ENCODE assay signal across 12 cellular contexts in the genomic region with DNA sequence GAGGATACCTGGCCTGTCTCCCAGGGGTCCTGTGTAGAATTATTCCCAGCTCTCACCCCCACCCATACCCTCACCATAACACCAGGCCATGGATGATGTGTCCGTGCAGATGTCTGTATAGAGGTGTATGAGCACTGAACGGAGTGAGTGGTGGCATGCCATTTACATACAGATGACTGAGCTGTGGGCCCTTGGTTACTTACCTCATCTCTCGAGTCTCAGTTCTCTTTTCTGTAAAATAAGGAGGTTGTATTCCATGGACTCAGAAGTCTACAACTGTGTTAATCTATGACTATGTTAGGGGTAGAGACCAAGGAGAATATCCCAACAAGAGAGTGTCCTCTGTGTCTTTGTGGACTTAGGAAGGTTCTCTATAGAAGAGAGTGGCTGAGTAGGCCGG.
DNase-seq lines count a peak whose midpoint lies in the region; ATAC-seq and TF ChIP-seq lines count a peak whose summit lies in the region.
"Had no signal": no experiment of that assay in that cellular context is flagged by ENCODE, and none has a peak within 500 bp of the region (broad histone marks: within the 10 kb centered on the region; RNA-seq: fewer than 3 reads in every experiment).

No MANE protein-coding gene starts in this region.

- H3K4me3 Mint-ChIP-seq in activated T-cell treated with anti-CD3 and anti-CD28 coated beads, Interleukin-2, amount 50 U/mL, for 72 hours, result no peak overlapping the region
- no peak overlapping the region for H3K4me3 Mint-ChIP-seq in mesothelial cell of epicardium
- H3K4me3 Mint-ChIP-seq: WTC11 had no signal

- H3K9me3 Mint-ChIP-seq in activated T-cell treated with anti-CD3 and anti-CD28 coated beads, Interleukin-2, amount 50 U/mL, for 72 hours, result peaks cover 0 to 2% of the 10 kb centered on the region in 2 donors
- H3K9me3 Mint-ChIP-seq in mesothelial cell of epicardium, result no peaks in the 10 kb centered on the region
- H3K9me3 Mint-ChIP-seq: WTC11 had no signal

- H3K27ac Mint-ChIP-seq in activated T-cell treated with anti-CD3 and anti-CD28 coated beads, Interleukin-2, amount 50 U/mL, for 72 hours, result no peak overlapping the region
- H3K27ac Mint-ChIP-seq in mesothelial cell of epicardium, result no peak overlapping the region
- H3K27ac Mint-ChIP-seq: WTC11 had no signal

- peaks cover 0 to 6% of the 10 kb centered on the region in 2 donors for H3K36me3 Mint-ChIP-seq in activated T-cell treated with anti-CD3 and anti-CD28 coated beads, Interleukin-2, amount 50 U/mL, for 72 hours (ENCODE audit: insufficient read depth in 2 of 2)
- H3K36me3 Mint-ChIP-seq in mesothelial cell of epicardium, result no peaks in the 10 kb centered on the region

- TF ChIP-seq CTCF in mesothelial cell of epicardium (IDR thresholded peaks at IDR 0.05; ENCODE audit: unreplicated experiment), result no peak

- H3K27me3 Mint-ChIP-seq in activated T-cell treated with anti-CD3 and anti-CD28 coated beads, Interleukin-2, amount 50 U/mL, for 72 hours (ENCODE audit: low read depth), result peaks cover 55% of the 10 kb centered on the region
- no peaks in the 10 kb centered on the region for H3K27me3 Mint-ChIP-seq in mesothelial cell of epicardium (ENCODE audit: low read depth)

- DNase-seq in germinal center (ENCODE audit: low spot score), result peak; percentile 45
- no peak for DNase-seq in activated T-cell treated with anti-CD3 and anti-CD28 coated beads, Interleukin-2, amount 50 U/mL, for 72 hours
- DNase-seq in NCI-H2029 treated with DMSO at 0.1 percent for 48 hours (lab: John Stamatoyannopoulos, UW), result no peak
- no peak for DNase-seq in mesothelial cell of epicardium (ENCODE audit: low spot score in 2 of 2, unreplicated experiment in 2 of 2)
- no peak for DNase-seq in NCI-H1048 (lab: John Stamatoyannopoulos, UW)
- DNase-seq: effector memory CD4-positive, alpha-beta T cell; SHP77; stimulated activated CD4-positive, alpha-beta T cell treated with anti-CD3 and anti-CD28 coated beads, Interleukin-15, amount 100 ng/mL, for 24 hours had no signal

- ATAC-seq in GM18861 (IDR thresholded peaks at IDR 0.05; ENCODE audit: unreplicated experiment) (peak; percentile 66), GM21619 (IDR thresholded peaks at IDR 0.05; ENCODE audit: unreplicated experiment) (peak; percentile 85), HG03175 (IDR thresholded peaks at IDR 0.05; ENCODE audit: unreplicated experiment) (peak; percentile 86)
- ATAC-seq in activated T-cell treated with anti-CD3 and anti-CD28 coated beads, Interleukin-2, amount 50 U/mL, for 72 hours (replicated peaks in 1 of 2), result no peak
- ATAC-seq: WTC11 had no signal

- peaks cover 17% of the 10 kb centered on the region for H3K4me1 Mint-ChIP-seq in activated T-cell treated with anti-CD3 and anti-CD28 coated beads, Interleukin-2, amount 50 U/mL, for 72 hours (ENCODE audit: low read depth)
- H3K4me1 Mint-ChIP-seq in mesothelial cell of epicardium, result peaks cover 54% of the 10 kb centered on the region

Comparison
In these comparisons a context has a peak if more than half of its experiments do, and no peak if none do; other contexts are left out.
1. ATAC-seq: peak in GM18861 (single experiment), GM21619 (single experiment) and HG03175 (single experiment); none in activated T-cell treated with anti-CD3 and anti-CD28 coated beads, Interleukin-2, amount 50 U/mL, for 72 hours (0 of 2).